ENCODE assay signal across 8 cellular contexts in genomic region chr15:99486371-99487336, GRCh38.
A peak's percentile ranks its signal among the peaks of the same experiment; 100 is the strongest.
DNase-seq lines count a peak whose midpoint lies in the region; ATAC-seq and TF ChIP-seq lines count a peak whose summit lies in the region.

No MANE protein-coding gene starts in this region.

- H3K9ac ChIP-seq in mesenchymal stem cell (ENCODE audit: low read length): peak overlapping the region; percentile 65

- H3K23ac ChIP-seq in mesenchymal stem cell (ENCODE audit: low read length in 2 of 2): no peak overlapping the region

- H3K4me3 Mint-ChIP-seq in endothelial cell (ENCODE audit: unreplicated experiment): peak overlapping the region; percentile 88

- no peak for TF ChIP-seq CTCF in A673 (conservative IDR thresholded peaks at IDR 0.05; ENCODE audit: low read depth, low read length)
- TF ChIP-seq CTCF in RWPE1 (conservative IDR thresholded peaks at IDR 0.05; ENCODE audit: low read depth): no peak
- no peak for TF ChIP-seq CTCF in endothelial cell (IDR thresholded peaks at IDR 0.05; ENCODE audit: unreplicated experiment)
- no peak for TF ChIP-seq CTCF in transverse colon (IDR thresholded peaks at IDR 0.05)

- H3K27ac ChIP-seq in A673 (ENCODE audit: low read depth, low read length, poor library complexity, severe bottlenecking) (no peak overlapping the region), RWPE1 (peak overlapping the region; percentile 89), mesenchymal stem cell (ENCODE audit: low read length, poor library complexity, severe bottlenecking) (no peak overlapping the region), transverse colon (peak overlapping the region; percentile 15 to 59 (median 46))

- H3K27me3 Mint-ChIP-seq in endothelial cell (ENCODE audit: unreplicated experiment): peaks cover 7% of the 10 kb centered on the region

- peak overlapping the region; percentile 58 for H2AFZ ChIP-seq in mesenchymal stem cell (ENCODE audit: low read depth, low read length)

- H3K36me3 Mint-ChIP-seq in endothelial cell (ENCODE audit: low read depth, unreplicated experiment): no peaks in the 10 kb centered on the region

- H3K27me3 ChIP-seq in A673 (replicated peaks; ENCODE audit: insufficient read depth, low read depth, low read length, poor library complexity) (no peaks in the 10 kb centered on the region), mesenchymal stem cell (ENCODE audit: control insufficient read depth in 1 of 2, insufficient read depth in 1 of 2, low read length in 2 of 2) (peaks cover under 1 to 4% of the 10 kb centered on the region in 2 experiments), transverse colon (no peaks in the 10 kb centered on the region)

- in situ Hi-C loops in transverse colon (cut with MboI; ENCODE audit: low pct_ligation_motif_present in 1 of 4, low pct_unique_long_range_greater_than_20kb in 1 of 4, low sequenced_read_pairs in 3 of 4): no loop called here

- peak overlapping the region; percentile 62 for H2BK120ac ChIP-seq in mesenchymal stem cell (ENCODE audit: low read depth, low read length)

- H3K79me1 ChIP-seq in mesenchymal stem cell (replicated peaks; ENCODE audit: low read length, poor library complexity, severe bottlenecking): no peaks in the 10 kb centered on the region

- H3K4ac ChIP-seq in mesenchymal stem cell (ENCODE audit: low read depth in 1 of 2, low read length in 2 of 2): peak overlapping the region; percentile 32 to 90

- H3K27ac Mint-ChIP-seq in endothelial cell (ENCODE audit: unreplicated experiment): peak overlapping the region; percentile 5

- H2BK5ac ChIP-seq in mesenchymal stem cell (ENCODE audit: low read depth, low read length, poor library complexity, severe bottlenecking): no peak overlapping the region

- H2BK15ac ChIP-seq in mesenchymal stem cell (ENCODE audit: low read depth, poor library complexity, severe bottlenecking): peak overlapping the region; percentile 76

- no peak for TF ChIP-seq POLR2A in transverse colon (IDR thresholded peaks at IDR 0.05)

- H3K36me3 ChIP-seq in A673 (ENCODE audit: insufficient read depth, low read length, poor library complexity, severe bottlenecking) (no peaks in the 10 kb centered on the region), mesenchymal stem cell (ENCODE audit: control insufficient read depth in 1 of 2, insufficient read depth in 2 of 2, low read depth in 1 of 2, low read length in 2 of 2) (no peaks in the 10 kb centered on the region), transverse colon (no peaks in the 10 kb centered on the region)

- peak overlapping the region; percentile 67 for H4K8ac ChIP-seq in mesenchymal stem cell (ENCODE audit: low read length)

- CTCF ChIA-PET in A673 (lab: Charles Lee): interaction anchor here (1.1 kb wide), 1 partner anchor 218 kb away, joined by 3 read pairs; no protein-coding TSS in a partner anchor
- CTCF ChIA-PET in RWPE1 (lab: Yijun Ruan, JAX): interaction anchor here (0.8 kb wide), 1 partner anchor 203 kb away, joined by 3 read pairs; no protein-coding TSS in a partner anchor

- intact Hi-C loops in A673 (cut with micrococcal nuclease; ENCODE audit: unreplicated experiment) (no loop called here), transverse colon (cut with DNase I; ENCODE audit: low total_unique reads) (no loop called here)

- TF ChIP-seq EP300 in transverse colon (IDR thresholded peaks at IDR 0.05; ENCODE audit: low read depth): no peak

- H3K9me3 ChIP-seq in A673 (ENCODE audit: low read depth, low read length, poor library complexity, severe bottlenecking) (no peaks in the 10 kb centered on the region), mesenchymal stem cell (ENCODE audit: control insufficient read depth, low read length) (no peaks in the 10 kb centered on the region), transverse colon (no peaks in the 10 kb centered on the region)

- DNase-seq in A673 (ENCODE audit: low spot score) (peak; percentile 75), RWPE1 (ENCODE audit: low spot score) (peak; percentile 37), endothelial cell (ENCODE audit: low spot score) (peak; percentile 28), mesenchymal stem cell (peak; percentile 84), transverse colon (peak; percentile 61), MV-4-11 (lab: John Stamatoyannopoulos, UW) (no peak)

- no TSS peak for BruUV-seq in A673 (replicated peaks; lab: Mats Ljungman, UMichigan)

- H3K4me3 ChIP-seq in A673 (ENCODE audit: low read depth, low read length, poor library complexity, severe bottlenecking): peak overlapping the region; percentile 38
- H3K4me3 ChIP-seq in mesenchymal stem cell (ENCODE audit: insufficient read depth in 1 of 2, low read depth in 1 of 2, low read length in 2 of 2): peak overlapping the region; percentile 49 to 68
- H3K4me3 ChIP-seq in transverse colon: peak overlapping the region; percentile 22 to 48 (median 26)

- peaks cover 15% of the 10 kb centered on the region for H3K4me1 ChIP-seq in A673 (ENCODE audit: insufficient read depth, low read length, poor library complexity, severe bottlenecking)
- H3K4me1 ChIP-seq in mesenchymal stem cell (ENCODE audit: control insufficient read depth, insufficient read depth, low read depth, low read length): peaks cover 13% of the 10 kb centered on the region
- peaks cover 7 to 17% (median 9%) of the 10 kb centered on the region in 4 donors for H3K4me1 ChIP-seq in transverse colon

- H3K14ac ChIP-seq in mesenchymal stem cell (ENCODE audit: low read length in 2 of 2): peak overlapping the region in 1 of 2 experiments; percentile 91

- WGBS in mesenchymal stem cell: 8% methylated on average over 30 of the region's 31 CpGs
- 10 to 13% methylated on average over 4 to 26 of the region's 31 CpGs for WGBS in transverse colon (ENCODE audit: low coverage in 1 of 2), 2 donors

- POLR2A ChIA-PET in A673 (lab: Charles Lee; ENCODE audit: low non-redundant PET) (no interaction called here), RWPE1 (lab: Yijun Ruan, JAX; ENCODE audit: low non-redundant PET) (interaction anchor here (0.6 kb wide), 1 partner anchor 65 kb away, joined by 5 read pairs; no protein-coding TSS in a partner anchor)

- H4K91ac ChIP-seq in mesenchymal stem cell (ENCODE audit: low read length): peak overlapping the region; percentile 84

- peak; percentile 61 for ATAC-seq in GM19463 (IDR thresholded peaks at IDR 0.05; ENCODE audit: unreplicated experiment)
- ATAC-seq in HG03565 (IDR thresholded peaks at IDR 0.05; ENCODE audit: unreplicated experiment): no peak

- H2AK5ac ChIP-seq in mesenchymal stem cell (ENCODE audit: low read length, severe bottlenecking): no peak overlapping the region

- peak overlapping the region in 1 of 2 experiments; percentile 94 for H2BK12ac ChIP-seq in mesenchymal stem cell (ENCODE audit: low read length in 2 of 2)

- H3K9me3 Mint-ChIP-seq in endothelial cell (ENCODE audit: unreplicated experiment): no peaks in the 10 kb centered on the region

- H3K4me2 ChIP-seq in mesenchymal stem cell (ENCODE audit: low read length, poor library complexity, severe bottlenecking): peak overlapping the region; percentile 74

- peaks cover 24% of the 10 kb centered on the region for H3K4me1 Mint-ChIP-seq in endothelial cell (ENCODE audit: unreplicated experiment)

- H3K18ac ChIP-seq in mesenchymal stem cell (ENCODE audit: low read depth in 1 of 2, low read length in 2 of 2): peak overlapping the region; percentile 82 to 90

Comparison
In these comparisons a context has a peak if more than half of its experiments do, and no peak if none do; other contexts are left out.
1. H3K27ac ChIP-seq: peak in RWPE1 (single experiment) and transverse colon (4 of 4); none in A673 (single experiment) and mesenchymal stem cell (single experiment).
2. Peak in every context shown above with its lines, with median percentiles within 50 percentile points of each other: H3K4me3 ChIP-seq.